ENCODE assay signal across 18 cellular contexts in genomic region chr7:155576416-155576815, GRCh38. TPM values are rescaled to one million over a fixed set of nuclear protein-coding genes. Genes with fewer than 3 reads are reported as not detected.
"Had no signal": no experiment of that assay in that cellular context is flagged by ENCODE, and none has a peak within 500 bp of the region (broad histone marks: within the 10 kb centered on the region; RNA-seq: fewer than 3 reads in every experiment).

No MANE protein-coding gene starts in this region.

- DNase-seq: activated CD4-positive, alpha-beta T cell treated with anti-CD3 and anti-CD28 coated beads, Interleukin-2, amount 10 ng/mL, durations not matched to agents 7 days and 5 days; dermis blood vessel endothelial cell; foreskin fibroblast; glutamatergic neuron; immature natural killer cell; naive thymus-derived CD8-positive, alpha-beta T cell; stimulated activated naive CD4-positive, alpha-beta T cell treated with Interleukin-2 at 50 U/mL for 16 hours; T-cell; T1000; WERI-Rb-1 had no signal

- H3K36me3 ChIP-seq: esophagus muscularis mucosa, SJSA1, suprapubic skin, WERI-Rb-1 had no signal

- ATAC-seq: naive thymus-derived CD8-positive, alpha-beta T cell; right cardiac atrium; T-cell had no signal

- H3K4me1 ChIP-seq: esophagus muscularis mucosa, SJSA1, suprapubic skin had no signal

- H3K4me3 ChIP-seq: esophagus muscularis mucosa, SJSA1, suprapubic skin had no signal

- H3K9me3 ChIP-seq: esophagus muscularis mucosa, SJSA1, suprapubic skin had no signal

- H3K27ac ChIP-seq: esophagus muscularis mucosa, SJSA1, suprapubic skin, WERI-Rb-1 had no signal

RNA-seq across cellular contexts. Expression of gene CNPY1, which starts 30.1 kb away (rescaled TPM):
- total RNA-seq: activated CD4-positive, alpha-beta T cell treated with anti-CD3 and anti-CD28 coated beads, Interleukin-2, amount 10 ng/mL, durations not matched to agents 7 days and 5 days; activated CD8-positive, alpha-beta memory T cell treated with anti-CD3 and anti-CD28 coated beads for 36 hours; activated T-helper 2 cell treated with anti-CD3 and anti-CD28 coated beads, Interferon-gamma antibody, Interleukin-2, Interleukin-4, amounts not matched to agents 10 μg/mL and 5 μg/mL and 100 μg/mL, durations not matched to agents 14 hours and 24 hours and 36 hours; dermis blood vessel endothelial cell; esophagus muscularis mucosa; mesothelial cell of epicardium; naive thymus-derived CD8-positive, alpha-beta T cell; progenitor cell of endocrine pancreas; right cardiac atrium; SJSA1; suprapubic skin; T-cell had no signal
- polyA plus RNA-seq: immature natural killer cell; naive thymus-derived CD8-positive, alpha-beta T cell; right cardiac atrium had no signal
